21 cellular contexts compared by ENCODE assay signal in the genomic region with DNA sequence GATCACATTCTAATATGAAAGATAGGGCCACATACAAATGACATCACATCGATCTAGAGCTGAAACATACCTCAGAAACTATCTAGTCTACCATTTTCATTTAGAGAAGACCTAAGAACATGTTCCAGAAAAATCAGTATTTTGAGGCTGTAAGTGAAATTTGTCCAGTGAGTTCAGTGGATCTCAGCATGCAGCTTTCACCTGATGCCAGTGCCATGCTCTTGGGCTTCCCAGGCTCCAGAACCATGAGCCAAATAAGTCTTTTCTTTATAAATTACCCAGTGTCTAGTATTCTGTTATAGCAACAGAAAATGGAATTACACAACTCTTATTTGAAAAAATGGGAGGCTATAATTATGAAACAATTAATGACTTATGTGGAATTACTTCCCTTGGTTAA. TPM values are rescaled to one million over a fixed set of nuclear protein-coding genes. Genes with fewer than 3 reads are reported as not detected.
A peak's percentile ranks its signal among the peaks of the same experiment; 100 is the strongest.
DNase-seq lines count a peak whose midpoint lies in the region; ATAC-seq, FAIRE-seq and TF ChIP-seq lines count a peak whose summit lies in the region.
"Had no signal": no experiment of that assay in that cellular context is flagged by ENCODE, and none has a peak within 500 bp of the region (broad histone marks: within the 10 kb centered on the region; RNA-seq: fewer than 3 reads in every experiment).

No MANE protein-coding gene starts in this region.

- no TSS peak for BruUV-seq in K562 (replicated peaks; lab: Mats Ljungman, UMichigan)

- peaks cover 77% of the 10 kb centered on the region for H3K79me2 ChIP-seq in Loucy (ENCODE audit: insufficient read depth, low read length)
- H3K79me2 ChIP-seq in K562 (ENCODE audit: control insufficient read depth, insufficient read depth, low read length), result peaks cover 85% of the 10 kb centered on the region

- H2AFZ ChIP-seq in Loucy (ENCODE audit: low read length) (no peak overlapping the region), K562 (ENCODE audit: low read depth, low read length) (no peak overlapping the region)
- H2AFZ ChIP-seq: GM23338 had no signal

- peaks cover 4% of the 10 kb centered on the region for H3K9me1 ChIP-seq in K562 (ENCODE audit: control insufficient read depth, insufficient read depth, low read length)

- DNase-seq in K562 (ENCODE audit: extremely low read depth in 1 of 4, low spot score in 3 of 4) (no peak), NCI-H2196 (lab: John Stamatoyannopoulos, UW; ENCODE audit: unreplicated experiment) (no peak), putamen (ENCODE audit: low spot score) (no peak), G401 (ENCODE audit: low spot score) (no peak)
- DNase-seq: CD4-positive, alpha-beta T cell; CD8-positive, alpha-beta memory T cell; DMS 273 treated with DMSO at 0.1 percent for 48 hours; EL; GF-D8; H9; HFFc6 had no signal

- no peak for FAIRE-seq in K562 (lab: Jason Lieb, UNC)
- FAIRE-seq: A204.1, D721Med, GM12891, GM18507 had no signal

- H3F3A ChIP-seq in Loucy (ENCODE audit: low read depth), result no peaks in the 10 kb centered on the region

- no peak for ATAC-seq in K562
- ATAC-seq: GM23338 had no signal

- no peak for TF ChIP-seq RAD21 in K562 (CRISPR knock-in tag; conservative IDR thresholded peaks at IDR 0.05 in 1 of 2, IDR thresholded peaks at IDR 0.05 in 1 of 2)

- POLR2A ChIA-PET in K562 (lab: Yijun Ruan, JAX), result interaction anchor here (1.0 to 1.6 kb wide), 2 partner anchors 8 to 17 kb away, joined by 4 to 6 read pairs; no protein-coding TSS in a partner anchor

- no peak; the same call in 1 of the 2 replicates for TF ChIP-seq POLR2A in K562 (conservative IDR thresholded peaks at IDR 0.05)

- no peaks in the 10 kb centered on the region for H3K27me3 ChIP-seq in Loucy (ENCODE audit: insufficient read depth, low read length, poor library complexity, severe bottlenecking)
- H3K27me3 ChIP-seq in K562 (ENCODE audit: control insufficient read depth in 2 of 2, insufficient read depth in 2 of 2, low read length in 2 of 2), result no peaks in the 10 kb centered on the region
- H3K27me3 ChIP-seq: BLaER1 had no signal

- H3K27ac ChIP-seq in C4-2B, result peak overlapping the region; percentile 61
- H3K27ac ChIP-seq in K562 (ENCODE audit: extremely low read depth, low read depth, low read length), result peak overlapping the region; percentile 65; the same call in 2 of the 3 replicates
- H3K27ac ChIP-seq: BLaER1 had no signal

- TF ChIP-seq EP300 in K562 (IDR thresholded peaks at IDR 0.05; ENCODE audit: low read length), result no peak

- H4K20me1 ChIP-seq in Loucy (ENCODE audit: insufficient read depth, low read length, poor library complexity, severe bottlenecking), result peaks cover 20% of the 10 kb centered on the region
- peaks cover 13% of the 10 kb centered on the region; the same call in 1 of the 2 replicates for H4K20me1 ChIP-seq in K562 (replicated peaks; ENCODE audit: control insufficient read depth, insufficient read depth, low read length)

- WGBS in K562 (ENCODE audit: insufficient coverage, low coverage, missing lambda C conversion rate), result 75% methylated on average over 1 of the region's 1 CpG

- intact Hi-C loops in K562 (cut with micrococcal nuclease), result no loop called here

- CTCF ChIA-PET in K562 (lab: Yijun Ruan, JAX; ENCODE audit: low intra/inter-chr PET ratio), result no interaction called here

- H3K4me3 ChIP-seq in Loucy (ENCODE audit: low read length, poor library complexity, severe bottlenecking) (no peak overlapping the region), K562 (no peak overlapping the region)
- H3K4me3 ChIP-seq: BLaER1, GM23338 had no signal

- H3K9me2 ChIP-seq in Loucy (replicated peaks; ENCODE audit: low read depth, low read length), result no peaks in the 10 kb centered on the region

- H3K36me3 ChIP-seq in Loucy (ENCODE audit: insufficient read depth, low read length), result no peaks in the 10 kb centered on the region
- peaks cover 26% of the 10 kb centered on the region for H3K36me3 ChIP-seq in K562 (ENCODE audit: control insufficient read depth, insufficient read depth, low read length)
- H3K36me3 ChIP-seq: BLaER1 had no signal

- H3K9me3 ChIP-seq in Loucy (ENCODE audit: insufficient read depth, low read depth, low read length) (no peaks in the 10 kb centered on the region), K562 (replicated peaks; ENCODE audit: control insufficient read depth, insufficient read depth, low read depth, low read length) (no peaks in the 10 kb centered on the region)
- H3K9me3 ChIP-seq: BLaER1 had no signal

- in situ Hi-C loops in K562 (cut with MboI), result no loop called here
- in situ Hi-C loops in G401 (cut with HindIII; ENCODE audit: low sequenced_read_pairs), result no loop called here

- H3K9ac ChIP-seq in Loucy (ENCODE audit: low read depth, low read length, poor library complexity, severe bottlenecking), result no peak overlapping the region
- 0 out of 4 replicates have a peak overlapping the region, but pooled peaks of 1 of the 2 experiments have one; percentile 12 for H3K9ac ChIP-seq in K562 (ENCODE audit: insufficient read depth in 1 of 2, low read depth in 2 of 2, low read length in 2 of 2)
- H3K9ac ChIP-seq: BLaER1 had no signal

- H3K4me2 ChIP-seq in Loucy (ENCODE audit: low read depth, low read length, poor library complexity, severe bottlenecking) (peak overlapping the region; percentile 47), K562 (ENCODE audit: insufficient read depth, low read length) (no peak overlapping the region)
- H3K4me2 ChIP-seq: BLaER1, GM23338 had no signal

- H3K4me1 ChIP-seq in Loucy (ENCODE audit: insufficient read depth, low read length, poor library complexity, severe bottlenecking) (peaks cover 62% of the 10 kb centered on the region), K562 (replicated peaks in 1 of 2; ENCODE audit: control insufficient read depth in 2 of 2, insufficient read depth in 2 of 2, low read length in 2 of 2) (peaks cover 2 to 40% of the 10 kb centered on the region in 2 experiments; a peak in 4 of 5 replicates)

- TF ChIP-seq CTCF in C4-2B (conservative IDR thresholded peaks at IDR 0.05), result no peak
- TF ChIP-seq CTCF in Loucy (conservative IDR thresholded peaks at IDR 0.05; ENCODE audit: low read length), result no peak
- no peak for TF ChIP-seq CTCF in K562 (IDR thresholded peaks at IDR 0.05 in 2 of 3, conservative IDR thresholded peaks at IDR 0.05 in 1 of 3; ENCODE audit: insufficient read depth in 2 of 3, low read depth in 1 of 3, low read length in 3 of 3)

TF ChIP-seq in K562, 482 proteins besides CTCF, POLR2A, EP300 and RAD21 (continues in another document):
- TF ChIP-seq TEAD2 (tag; IDR thresholded peaks at IDR 0.05), result no peak
- TF ChIP-seq, protein P1, sequence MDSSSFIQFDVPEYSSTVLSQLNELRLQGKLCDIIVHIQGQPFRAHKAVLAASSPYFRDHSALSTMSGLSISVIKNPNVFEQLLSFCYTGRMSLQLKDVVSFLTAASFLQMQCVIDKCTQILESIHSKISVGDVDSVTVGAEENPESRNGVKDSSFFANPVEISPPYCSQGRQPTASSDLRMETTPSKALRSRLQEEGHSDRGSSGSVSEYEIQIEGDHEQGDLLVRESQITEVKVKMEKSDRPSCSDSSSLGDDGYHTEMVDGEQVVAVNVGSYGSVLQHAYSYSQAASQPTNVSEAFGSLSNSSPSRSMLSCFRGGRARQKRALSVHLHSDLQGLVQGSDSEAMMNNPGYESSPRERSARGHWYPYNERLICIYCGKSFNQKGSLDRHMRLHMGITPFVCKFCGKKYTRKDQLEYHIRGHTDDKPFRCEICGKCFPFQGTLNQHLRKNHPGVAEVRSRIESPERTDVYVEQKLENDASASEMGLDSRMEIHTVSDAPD (CRISPR knock-in tag; IDR thresholded peaks at IDR 0.05), result no peak
- no peak for TF ChIP-seq ZBTB17 (CRISPR knock-in tag; IDR thresholded peaks at IDR 0.05)
- no peak for TF ChIP-seq SRSF7 (optimal IDR thresholded peaks at IDR 0.05; ENCODE audit: low read depth, low read length)

RNA-seq across cellular contexts. Expression of gene CHPT1, which starts 9.0 kb away (rescaled TPM):
- 54.6 and 85.9 TPM in 2 replicates for total RNA-seq in K562 (2011; cell fraction: chromatin; rRNA removed; ENCODE audit: low replicate concordance)
- total RNA-seq in K562 (2011; cell fraction: nucleolus; rRNA removed), result 78.3 and 80.9 TPM in 2 replicates
- 85.9 and 96.9 TPM in 2 replicates for total RNA-seq in K562 (2011; cell fraction: nucleoplasm; rRNA removed)
- 170 and 210 TPM in 2 replicates for total RNA-seq in K562 (2014; rRNA removed)
- 112 and 123 TPM in 2 replicates for total RNA-seq in K562 (2014; rRNA removed; fragmentation: Illumina TruSeq; extraction: Trizol)
- 75.4 and 75.5 TPM in 2 replicates for total RNA-seq in K562 (2015; rRNA removed; fragmentation: Illumina TruSeq; extraction: Trizol)
- total RNA-seq in K562 (2021), result 95.0 and 103 TPM in 2 replicates
- polyA plus RNA-seq in K562 (2011; rRNA removed), result 66.5 and 91.9 TPM in 2 replicates
- 47.4 and 49.6 TPM in 2 replicates for polyA plus RNA-seq in K562 (2011; cell fraction: cytosol; rRNA removed)
- 42.3 and 43.3 TPM in 2 replicates for polyA plus RNA-seq in K562 (2011; cell fraction: nucleus; rRNA removed)
- 75.7 and 82.7 TPM in 2 replicates for polyA plus RNA-seq in K562 (2012)
- 62.8 and 69.4 TPM in 2 replicates for polyA plus RNA-seq in K562 (2014; fragmentation: Illumina TruSeq; extraction: Trizol)
- 10 to 100 TPM; 15.3 to 24.3 TPM for polyA plus RNA-seq in K562 (2014; fragmentation: Nextera tagmentation; extraction: Ambion mirVana)
- polyA plus RNA-seq in K562 (2014; rRNA removed), result 92.5 and 111 TPM in 2 replicates
- 32.0 and 33.2 TPM in 2 replicates for polyA minus RNA-seq in K562 (2011; rRNA and poly(A)+ RNA removed)
- 25.0 and 28.9 TPM in 2 replicates for polyA minus RNA-seq in K562 (2011; cell fraction: cytosol; rRNA and poly(A)+ RNA removed)
- 58.8 and 71.3 TPM in 2 replicates for polyA minus RNA-seq in K562 (2011; cell fraction: nucleus; rRNA and poly(A)+ RNA removed)
- 52.4 and 58.0 TPM in 2 replicates for total RNA-seq in G401 (2014; rRNA removed; shearing (Covaris generic))

RNA-seq across cellular contexts. Expression of gene SYCP3, which starts 32.9 kb away (rescaled TPM):
- 0.35 and 0.97 TPM in 2 replicates for total RNA-seq in K562 (2011; cell fraction: chromatin; rRNA removed; ENCODE audit: low replicate concordance)
- 0.33 TPM in 1 of 2 replicates, not detected in the other for total RNA-seq in K562 (2011; cell fraction: nucleolus; rRNA removed)
- total RNA-seq in K562 (2011; cell fraction: nucleoplasm; rRNA removed), result 0.37 and 0.46 TPM in 2 replicates
- total RNA-seq in K562 (2014; rRNA removed), result 0.37 TPM in 1 of 2 replicates, not detected in the other
- 0.15 TPM in 1 of 2 replicates, not detected in the other for total RNA-seq in K562 (2014; rRNA removed; fragmentation: Illumina TruSeq; extraction: Trizol)
- total RNA-seq in K562 (2015; rRNA removed; fragmentation: Illumina TruSeq; extraction: Trizol), result 0.22 TPM in 1 of 2 replicates, not detected in the other
- total RNA-seq in K562 (2021), result not detected in 2 replicates
- polyA plus RNA-seq in K562 (2011; rRNA removed), result 0.11 and 0.16 TPM in 2 replicates
- not detected in 2 replicates for polyA plus RNA-seq in K562 (2011; cell fraction: cytosol; rRNA removed)
- 0.10 and 0.11 TPM in 2 replicates for polyA plus RNA-seq in K562 (2011; cell fraction: nucleus; rRNA removed)
- polyA plus RNA-seq in K562 (2012), result 0.16 and 0.29 TPM in 2 replicates
- polyA plus RNA-seq in K562 (2014; fragmentation: Illumina TruSeq; extraction: Trizol), result not detected in 2 replicates
- under 1 TPM; 0.25 TPM for polyA plus RNA-seq in K562 (2014; fragmentation: Nextera tagmentation; extraction: Ambion mirVana)
- not detected in 2 replicates for polyA plus RNA-seq in K562 (2014; rRNA removed)
- 0.15 TPM in 1 of 2 replicates, not detected in the other for polyA minus RNA-seq in K562 (2011; rRNA and poly(A)+ RNA removed)
- polyA minus RNA-seq in K562 (2011; cell fraction: cytosol; rRNA and poly(A)+ RNA removed), result not detected in 2 replicates
- 0.11 and 0.13 TPM in 2 replicates for polyA minus RNA-seq in K562 (2011; cell fraction: nucleus; rRNA and poly(A)+ RNA removed)
- not detected in 2 replicates for total RNA-seq in G401 (2014; rRNA removed; shearing (Covaris generic))
- total RNA-seq: H4, HFFc6 had no signal
- polyA plus RNA-seq: CD14-positive monocyte had no signal
